7 cellular contexts compared by ENCODE assay signal in genomic region chr5:66807743-66808142, GRCh38.
DNase-seq lines count a peak whose midpoint lies in the region; ATAC-seq lines count a peak whose summit lies in the region.

No MANE protein-coding gene starts in this region.

- DNase-seq in HPDE6-E6E7 (ENCODE audit: extremely low spot score): peak; percentile 76
- peak; percentile 55 for DNase-seq in SW480 (ENCODE audit: low spot score)
- peak in 33 of 42 donors; percentile 10 to 82 (median 56) for DNase-seq in head of caudate nucleus
- peak; percentile 41 for DNase-seq in smooth muscle cell of the brain vasculature (ENCODE audit: low read depth, low spot score)
- no peak for DNase-seq in activated naive CD4-positive, alpha-beta T cell treated with anti-CD3 and anti-CD28 coated beads, Interleukin-2, amount 50 U/mL, for 16 hours
- no peak for DNase-seq in NCI-H1436 treated with DMSO at 0.1 percent for 48 hours (lab: John Stamatoyannopoulos, UW)

- intact Hi-C loops in head of caudate nucleus (cut with DNase I): loop anchor here (5.0 kb wide), 1 partner anchor 400 kb away; no protein-coding TSS in a partner anchor

- no peak for ATAC-seq in HG03432 (IDR thresholded peaks at IDR 0.05; ENCODE audit: unreplicated experiment)

Comparison
In these comparisons a context has a peak if more than half of its experiments do, and no peak if none do; other contexts are left out.
1. DNase-seq: peak in HPDE6-E6E7 (single experiment), SW480 (single experiment), head of caudate nucleus (33 of 42) and smooth muscle cell of the brain vasculature (single experiment); none in activated naive CD4-positive, alpha-beta T cell treated with anti-CD3 and anti-CD28 coated beads, Interleukin-2, amount 50 U/mL, for 16 hours (single experiment) and NCI-H1436 treated with DMSO at 0.1 percent for 48 hours (single experiment).